In genomic region chr5:158858746-158859145, GRCh38 we compare ENCODE assay signal across 23 cellular contexts.
"Had no signal": no experiment of that assay in that cellular context is flagged by ENCODE, and none has a peak within 500 bp of the region (broad histone marks: within the 10 kb centered on the region; RNA-seq: fewer than 3 reads in every experiment).

No MANE protein-coding gene starts in this region.

- H3K27ac Mint-ChIP-seq: dendritic cell treated with granulocyte-macrophage colony-stimulating factor and Interleukin-4, amounts not matched to agents 40 ng/mL and 50 ng/mL, for 4 days; nephron progenitor cell had no signal

- H3K4me2 ChIP-seq: hepatocyte had no signal

- H3K4me3 ChIP-seq: esophagus squamous epithelium, hepatocyte, psoas muscle, spleen, stomach, suprapubic skin, thyroid gland, upper lobe of left lung, uterus had no signal

- H3K27ac ChIP-seq: esophagus squamous epithelium, hepatocyte, neutrophil, psoas muscle, spleen, stomach, suprapubic skin, thyroid gland, upper lobe of left lung, uterus had no signal

- H3K4me1 ChIP-seq: psoas muscle, suprapubic skin had no signal

- DNase-seq: esophagus squamous epithelium; foreskin fibroblast; head of caudate nucleus; kidney; left colon; nephron progenitor cell; psoas muscle; retina; spleen; stimulated activated CD4-positive, alpha-beta T cell treated with anti-CD3 and anti-CD28 coated beads, Interleukin-15, amount 100 ng/mL, for 24 hours; stimulated activated CD4-positive, alpha-beta T cell treated with anti-CD3 and anti-CD28 coated beads, Interleukin-1b, Interleukin-23, amount 100 ng/mL, for 48 hours; stimulated activated CD4-positive, alpha-beta T cell treated with anti-CD3 and anti-CD28 coated beads, Interleukin-4, amount 100 ng/mL, for 24 hours; stomach; thyroid gland; upper lobe of left lung; uterus had no signal

- H3K4me3 Mint-ChIP-seq: dendritic cell treated with granulocyte-macrophage colony-stimulating factor and Interleukin-4, amounts not matched to agents 40 ng/mL and 50 ng/mL, for 4 days; nephron progenitor cell had no signal

- H3K27me3 ChIP-seq: hepatocyte, spleen, thyroid gland, upper lobe of left lung, uterus had no signal

- H3K79me2 ChIP-seq: hepatocyte had no signal

- H3K9me3 Mint-ChIP-seq: dendritic cell treated with granulocyte-macrophage colony-stimulating factor and Interleukin-4, amounts not matched to agents 40 ng/mL and 50 ng/mL, for 4 days; nephron progenitor cell had no signal

- ATAC-seq: left colon; naive thymus-derived CD4-positive, alpha-beta T cell; psoas muscle; sciatic nerve had no signal

- H3K9me3 ChIP-seq: esophagus squamous epithelium, neutrophil, psoas muscle, spleen, stomach, suprapubic skin, thyroid gland, upper lobe of left lung, uterus had no signal

- H3K36me3 ChIP-seq: esophagus squamous epithelium, neutrophil, spleen, stomach, suprapubic skin, thyroid gland, upper lobe of left lung, uterus had no signal

- FAIRE-seq: colon, kidney had no signal

- H2AFZ ChIP-seq: hepatocyte had no signal
